39 cellular contexts compared by ENCODE assay signal in the genomic region with DNA sequence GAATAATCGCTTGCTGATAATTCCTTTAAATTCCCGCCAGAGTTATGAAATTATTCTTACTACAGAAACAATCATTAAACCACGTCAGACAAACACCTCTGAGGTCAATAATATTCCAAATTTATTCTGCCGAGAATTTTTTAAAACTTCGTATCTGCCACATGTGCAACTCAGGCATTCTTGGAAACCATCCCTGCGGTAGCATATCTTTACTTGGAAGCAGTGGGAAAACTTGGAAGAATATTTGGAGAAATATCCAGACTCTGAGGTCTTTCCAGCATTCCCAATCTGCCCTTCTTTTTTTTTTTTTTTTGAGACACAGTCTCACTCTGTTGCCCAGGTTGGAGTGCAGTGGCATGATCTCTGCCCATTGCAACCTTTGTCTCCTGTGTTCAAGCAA. TPM values are rescaled to one million over a fixed set of nuclear protein-coding genes. Genes with fewer than 3 reads are reported as not detected.
"Had no signal": no experiment of that assay in that cellular context is flagged by ENCODE, and none has a peak within 500 bp of the region (broad histone marks: within the 10 kb centered on the region; RNA-seq: fewer than 3 reads in every experiment).

No MANE protein-coding gene starts in this region.

- H3K36me3 ChIP-seq: adrenal gland, brain microvascular endothelial cell, breast epithelium had no signal

- DNase-seq: activated B cell treated with CpG ODN at 0.5 μM for 24 hours; activated CD4-positive, alpha-beta memory T cell treated with anti-CD3 and anti-CD28 coated beads for 36 hours; activated CD4-positive, alpha-beta T cell treated with anti-CD3 and anti-CD28 coated beads for 4 hours; activated CD4-positive, alpha-beta T cell treated with anti-CD3 and anti-CD28 coated beads, Interleukin-2, amount 10 ng/mL, durations not matched to agents 7 days and 5 days; activated CD4-positive, CD25-positive, alpha-beta regulatory T cell treated with anti-CD3 and anti-CD28 coated beads, Interleukin-2, amount 50 U/mL, for 72 hours; activated CD8-positive, alpha-beta memory T cell treated with anti-CD3 and anti-CD28 coated beads, Interleukin-2, amount 50 U/mL, for 4 hours; activated CD8-positive, alpha-beta T cell treated with anti-CD3 and anti-CD28 coated beads for 36 hours; activated effector memory CD4-positive, alpha-beta T cell treated with anti-CD3 and anti-CD28 coated beads, Interleukin-2, amount 50 U/mL, for 16 hours; activated gamma-delta T cell treated with Interleukin-2 at 50 U/mL for 16 hours; activated naive CD4-positive, alpha-beta T cell; activated naive CD4-positive, alpha-beta T cell treated with anti-CD3 and anti-CD28 coated beads for 36 hours; activated naive CD4-positive, alpha-beta T cell treated with anti-CD3 and anti-CD28 coated beads, Interleukin-2, amount 50 U/mL, for 16 hours; activated naive CD8-positive, alpha-beta T cell treated with anti-CD3 and anti-CD28 coated beads for 36 hours; activated T-cell treated with anti-CD3 and anti-CD28 coated beads for 4 hours; activated T-cell treated with anti-CD3 and anti-CD28 coated beads, Interleukin-2, amount 50 U/mL, for 1 hour; activated T-cell treated with anti-CD3 and anti-CD28 coated beads, Interleukin-2, amount 50 U/mL, for 4 hours; activated T-cell treated with anti-CD3 and anti-CD28 coated beads, Interleukin-2, amount 50 U/mL, for 72 hours; adrenal gland; amniotic stem cell; aorta; body of pancreas; brain microvascular endothelial cell; caudate nucleus; cerebellar nuclear complex; T-helper 1 cell; T-helper 2 cell; T-helper 9 cell had no signal

- H3K27ac Mint-ChIP-seq: activated B cell treated with CpG ODN at 0.5 μM for 24 hours; activated CD4-positive, alpha-beta memory T cell treated with anti-CD3 and anti-CD28 coated beads for 36 hours; activated CD4-positive, alpha-beta T cell treated with anti-CD3 and anti-CD28 coated beads, Interleukin-2, amount 10 ng/mL, durations not matched to agents 7 days and 5 days; activated CD8-positive, alpha-beta T cell treated with anti-CD3 and anti-CD28 coated beads for 36 hours; activated naive CD4-positive, alpha-beta T cell treated with anti-CD3 and anti-CD28 coated beads for 36 hours; activated naive CD4-positive, alpha-beta T cell treated with anti-CD3 and anti-CD28 coated beads, Interleukin-2, amount 50 U/mL, for 72 hours; activated naive CD8-positive, alpha-beta T cell treated with anti-CD3 and anti-CD28 coated beads for 36 hours; activated T-cell treated with anti-CD3 and anti-CD28 coated beads, Interleukin-2, amount 50 U/mL, for 72 hours; activated T-helper 1 cell treated with anti-CD3 and anti-CD28 coated beads, Interleukin-12 subunit alpha, Interleukin-12 subunit beta, Interleukin-2, Interleukin-4 antibody, amounts not matched to agents 30 ng/mL and 10 ng/mL and 1 ng/mL, durations not matched to agents 14 hours and 24 hours and 36 hours; activated T-helper 17 cell treated with anti-CD3 and anti-CD28 coated beads, Interleukin-2, amount 50 U/mL, for 72 hours; T-helper 1 cell treated with Interleukin-12 subunit alpha and Interleukin-12 subunit beta and Interleukin-4 antibody, amounts not matched to agents 30 μg/mL and 1 μg/mL, for 36 hours; T-helper 2 cell treated with Interferon-gamma antibody and Interleukin-4, amounts not matched to agents 5 μg/mL and 100 μg/mL, for 36 hours had no signal

- H3K27ac ChIP-seq: adrenal gland, body of pancreas, brain microvascular endothelial cell, breast epithelium, VCaP had no signal

- H3K9me3 ChIP-seq: adrenal gland, body of pancreas, breast epithelium had no signal

- H3K4me3 ChIP-seq: adrenal gland, body of pancreas, breast epithelium had no signal

- H3K27me3 ChIP-seq: adrenal gland, body of pancreas, brain microvascular endothelial cell, breast epithelium had no signal

- H3K4me1 Mint-ChIP-seq: activated B cell treated with CpG ODN at 0.5 μM for 24 hours; activated CD4-positive, alpha-beta T cell treated with anti-CD3 and anti-CD28 coated beads, Interleukin-2, amount 10 ng/mL, durations not matched to agents 7 days and 5 days; activated naive CD8-positive, alpha-beta T cell treated with anti-CD3 and anti-CD28 coated beads for 36 hours; activated T-helper 17 cell treated with anti-CD3 and anti-CD28 coated beads, Interleukin-2, amount 50 U/mL, for 72 hours; central memory CD8-positive, alpha-beta T cell had no signal

- FAIRE-seq: astrocyte, TTC549 had no signal

- H3K9me3 Mint-ChIP-seq: activated B cell treated with CpG ODN at 0.5 μM for 24 hours; activated CD4-positive, alpha-beta memory T cell treated with anti-CD3 and anti-CD28 coated beads for 36 hours; activated CD4-positive, alpha-beta T cell treated with anti-CD3 and anti-CD28 coated beads, Interleukin-2, amount 10 ng/mL, durations not matched to agents 7 days and 5 days; activated CD8-positive, alpha-beta T cell treated with anti-CD3 and anti-CD28 coated beads for 36 hours; activated naive CD4-positive, alpha-beta T cell treated with anti-CD3 and anti-CD28 coated beads, Interleukin-2, amount 50 U/mL, for 72 hours; activated naive CD8-positive, alpha-beta T cell treated with anti-CD3 and anti-CD28 coated beads for 36 hours; activated T-cell treated with anti-CD3 and anti-CD28 coated beads, Interleukin-2, amount 50 U/mL, for 4 hours; activated T-cell treated with anti-CD3 and anti-CD28 coated beads, Interleukin-2, amount 50 U/mL, for 72 hours; activated T-helper 1 cell treated with anti-CD3 and anti-CD28 coated beads, Interleukin-12 subunit alpha, Interleukin-12 subunit beta, Interleukin-2, Interleukin-4 antibody, amounts not matched to agents 30 ng/mL and 10 ng/mL and 1 ng/mL, durations not matched to agents 14 hours and 24 hours and 36 hours; activated T-helper 17 cell treated with anti-CD3 and anti-CD28 coated beads, Interleukin-2, amount 50 U/mL, for 72 hours; central memory CD8-positive, alpha-beta T cell; T-helper 1 cell treated with Interleukin-12 subunit alpha and Interleukin-12 subunit beta and Interleukin-4 antibody, amounts not matched to agents 30 μg/mL and 1 μg/mL, for 36 hours; T-helper 2 cell treated with Interferon-gamma antibody and Interleukin-4, amounts not matched to agents 5 μg/mL and 100 μg/mL, for 36 hours had no signal

- H3K4me1 ChIP-seq: adrenal gland, body of pancreas, breast epithelium had no signal

- H3K4me3 Mint-ChIP-seq: activated B cell treated with CpG ODN at 0.5 μM for 24 hours; activated CD4-positive, alpha-beta memory T cell treated with anti-CD3 and anti-CD28 coated beads for 36 hours; activated CD4-positive, alpha-beta T cell treated with anti-CD3 and anti-CD28 coated beads, Interleukin-2, amount 10 ng/mL, durations not matched to agents 7 days and 5 days; activated CD8-positive, alpha-beta T cell treated with anti-CD3 and anti-CD28 coated beads for 36 hours; activated naive CD4-positive, alpha-beta T cell treated with anti-CD3 and anti-CD28 coated beads for 36 hours; activated naive CD8-positive, alpha-beta T cell treated with anti-CD3 and anti-CD28 coated beads for 36 hours; activated T-cell treated with anti-CD3 and anti-CD28 coated beads, Interleukin-2, amount 50 U/mL, for 4 hours; activated T-cell treated with anti-CD3 and anti-CD28 coated beads, Interleukin-2, amount 50 U/mL, for 72 hours; activated T-helper 1 cell treated with anti-CD3 and anti-CD28 coated beads, Interleukin-12 subunit alpha, Interleukin-12 subunit beta, Interleukin-2, Interleukin-4 antibody, amounts not matched to agents 30 ng/mL and 10 ng/mL and 1 ng/mL, durations not matched to agents 14 hours and 24 hours and 36 hours; activated T-helper 17 cell treated with anti-CD3 and anti-CD28 coated beads, Interleukin-2, amount 50 U/mL, for 72 hours; central memory CD8-positive, alpha-beta T cell; T-helper 1 cell treated with Interleukin-12 subunit alpha and Interleukin-12 subunit beta and Interleukin-4 antibody, amounts not matched to agents 30 μg/mL and 1 μg/mL, for 36 hours; T-helper 2 cell treated with Interferon-gamma antibody and Interleukin-4, amounts not matched to agents 5 μg/mL and 100 μg/mL, for 36 hours had no signal

- ATAC-seq: activated CD8-positive, alpha-beta T cell treated with anti-CD3 and anti-CD28 coated beads for 36 hours; activated naive CD4-positive, alpha-beta T cell treated with anti-CD3 and anti-CD28 coated beads, Interleukin-2, amount 50 U/mL, for 72 hours; activated T-cell treated with anti-CD3 and anti-CD28 coated beads, Interleukin-2, amount 50 U/mL, for 4 hours; activated T-cell treated with anti-CD3 and anti-CD28 coated beads, Interleukin-2, amount 50 U/mL, for 72 hours; activated T-helper 17 cell treated with anti-CD3 and anti-CD28 coated beads, Interleukin-2, amount 50 U/mL, for 72 hours; body of pancreas had no signal

- H3K36me3 Mint-ChIP-seq: activated CD4-positive, alpha-beta memory T cell treated with anti-CD3 and anti-CD28 coated beads for 36 hours; activated naive CD4-positive, alpha-beta T cell treated with anti-CD3 and anti-CD28 coated beads, Interleukin-2, amount 50 U/mL, for 72 hours; activated naive CD8-positive, alpha-beta T cell treated with anti-CD3 and anti-CD28 coated beads for 36 hours had no signal

RNA-seq across cellular contexts. Expression of a gene that starts 2.0 kb away (rescaled TPM):
- total RNA-seq: activated B cell treated with CpG ODN at 0.5 μM for 24 hours; activated CD4-positive, alpha-beta memory T cell treated with anti-CD3 and anti-CD28 coated beads for 36 hours; activated CD4-positive, alpha-beta T cell treated with anti-CD3 and anti-CD28 coated beads, Interleukin-2, amount 10 ng/mL, durations not matched to agents 7 days and 5 days; activated CD8-positive, alpha-beta memory T cell treated with anti-CD3 and anti-CD28 coated beads for 36 hours; activated CD8-positive, alpha-beta T cell treated with anti-CD3 and anti-CD28 coated beads for 36 hours; activated naive CD4-positive, alpha-beta T cell treated with anti-CD3 and anti-CD28 coated beads for 36 hours; activated naive CD4-positive, alpha-beta T cell treated with anti-CD3 and anti-CD28 coated beads, Interleukin-2, amount 50 U/mL, for 72 hours; activated naive CD8-positive, alpha-beta T cell treated with anti-CD3 and anti-CD28 coated beads for 36 hours; activated T-cell treated with anti-CD3 and anti-CD28 coated beads, Interleukin-2, amount 50 U/mL, for 4 hours; activated T-cell treated with anti-CD3 and anti-CD28 coated beads, Interleukin-2, amount 50 U/mL, for 72 hours; activated T-helper 1 cell treated with anti-CD3 and anti-CD28 coated beads, Interleukin-12 subunit alpha, Interleukin-12 subunit beta, Interleukin-2, Interleukin-4 antibody, amounts not matched to agents 30 ng/mL and 10 ng/mL and 1 ng/mL, durations not matched to agents 14 hours and 24 hours and 36 hours; activated T-helper 17 cell treated with anti-CD3 and anti-CD28 coated beads, Interleukin-2, amount 50 U/mL, for 72 hours; aorta; astrocyte; body of pancreas; chondrocyte had no signal
- polyA plus RNA-seq: aorta had no signal

RNA-seq across cellular contexts. Expression of a gene that starts 13.6 kb away (rescaled TPM):
- total RNA-seq: activated B cell treated with CpG ODN at 0.5 μM for 24 hours; activated CD4-positive, alpha-beta memory T cell treated with anti-CD3 and anti-CD28 coated beads for 36 hours; activated CD4-positive, alpha-beta T cell treated with anti-CD3 and anti-CD28 coated beads, Interleukin-2, amount 10 ng/mL, durations not matched to agents 7 days and 5 days; activated CD8-positive, alpha-beta memory T cell treated with anti-CD3 and anti-CD28 coated beads for 36 hours; activated CD8-positive, alpha-beta T cell treated with anti-CD3 and anti-CD28 coated beads for 36 hours; activated naive CD4-positive, alpha-beta T cell treated with anti-CD3 and anti-CD28 coated beads for 36 hours; activated naive CD4-positive, alpha-beta T cell treated with anti-CD3 and anti-CD28 coated beads, Interleukin-2, amount 50 U/mL, for 72 hours; activated naive CD8-positive, alpha-beta T cell treated with anti-CD3 and anti-CD28 coated beads for 36 hours; activated T-cell treated with anti-CD3 and anti-CD28 coated beads, Interleukin-2, amount 50 U/mL, for 4 hours; activated T-cell treated with anti-CD3 and anti-CD28 coated beads, Interleukin-2, amount 50 U/mL, for 72 hours; activated T-helper 1 cell treated with anti-CD3 and anti-CD28 coated beads, Interleukin-12 subunit alpha, Interleukin-12 subunit beta, Interleukin-2, Interleukin-4 antibody, amounts not matched to agents 30 ng/mL and 10 ng/mL and 1 ng/mL, durations not matched to agents 14 hours and 24 hours and 36 hours; activated T-helper 17 cell treated with anti-CD3 and anti-CD28 coated beads, Interleukin-2, amount 50 U/mL, for 72 hours; aorta; astrocyte; body of pancreas; breast epithelium; chondrocyte had no signal
- polyA plus RNA-seq: aorta had no signal

RNA-seq across cellular contexts. Expression of a gene that starts 28.5 kb away (rescaled TPM):
- total RNA-seq: activated CD4-positive, alpha-beta memory T cell treated with anti-CD3 and anti-CD28 coated beads for 36 hours; activated CD4-positive, alpha-beta T cell treated with anti-CD3 and anti-CD28 coated beads, Interleukin-2, amount 10 ng/mL, durations not matched to agents 7 days and 5 days; activated CD8-positive, alpha-beta memory T cell treated with anti-CD3 and anti-CD28 coated beads for 36 hours; activated CD8-positive, alpha-beta T cell treated with anti-CD3 and anti-CD28 coated beads for 36 hours; activated naive CD4-positive, alpha-beta T cell treated with anti-CD3 and anti-CD28 coated beads for 36 hours; activated naive CD4-positive, alpha-beta T cell treated with anti-CD3 and anti-CD28 coated beads, Interleukin-2, amount 50 U/mL, for 72 hours; activated naive CD8-positive, alpha-beta T cell treated with anti-CD3 and anti-CD28 coated beads for 36 hours; activated T-helper 17 cell treated with anti-CD3 and anti-CD28 coated beads, Interleukin-2, amount 50 U/mL, for 72 hours had no signal

RNA-seq across cellular contexts. Expression of a gene that starts 35.7 kb away (rescaled TPM):
- total RNA-seq: activated B cell treated with CpG ODN at 0.5 μM for 24 hours; activated CD4-positive, alpha-beta memory T cell treated with anti-CD3 and anti-CD28 coated beads for 36 hours; activated CD4-positive, alpha-beta T cell treated with anti-CD3 and anti-CD28 coated beads, Interleukin-2, amount 10 ng/mL, durations not matched to agents 7 days and 5 days; activated CD8-positive, alpha-beta memory T cell treated with anti-CD3 and anti-CD28 coated beads for 36 hours; activated CD8-positive, alpha-beta T cell treated with anti-CD3 and anti-CD28 coated beads for 36 hours; activated naive CD4-positive, alpha-beta T cell treated with anti-CD3 and anti-CD28 coated beads for 36 hours; activated naive CD4-positive, alpha-beta T cell treated with anti-CD3 and anti-CD28 coated beads, Interleukin-2, amount 50 U/mL, for 72 hours; activated naive CD8-positive, alpha-beta T cell treated with anti-CD3 and anti-CD28 coated beads for 36 hours; activated T-cell treated with anti-CD3 and anti-CD28 coated beads, Interleukin-2, amount 50 U/mL, for 4 hours; activated T-cell treated with anti-CD3 and anti-CD28 coated beads, Interleukin-2, amount 50 U/mL, for 72 hours; activated T-helper 1 cell treated with anti-CD3 and anti-CD28 coated beads, Interleukin-12 subunit alpha, Interleukin-12 subunit beta, Interleukin-2, Interleukin-4 antibody, amounts not matched to agents 30 ng/mL and 10 ng/mL and 1 ng/mL, durations not matched to agents 14 hours and 24 hours and 36 hours; activated T-helper 17 cell treated with anti-CD3 and anti-CD28 coated beads, Interleukin-2, amount 50 U/mL, for 72 hours; astrocyte; body of pancreas; chondrocyte had no signal
